7 cellular contexts compared by ENCODE assay signal in genomic region chr10:44384601-44385422, GRCh38. TPM values are rescaled to one million over a fixed set of nuclear protein-coding genes. Genes with fewer than 3 reads are reported as not detected.
DNase-seq lines count a peak whose midpoint lies in the region; ATAC-seq, FAIRE-seq and TF ChIP-seq lines count a peak whose summit lies in the region.

CXCL12 (minus strand) TSS chr10:44385097; CDS start chr10:44385005, 92 bp downstream.

- H3K27ac Mint-ChIP-seq in HFFc6 (peak within 1 kb of the TSS; percentile 18; the same call in 1 of the 2 replicates), immature natural killer cell (no peak within 1 kb of the TSS)
- no peak within 1 kb of the TSS for H3K27ac Mint-ChIP-seq in stimulated activated naive CD8-positive, alpha-beta T cell treated with anti-CD3 and anti-CD28 coated beads, Interleukin-15, amount 100 ng/mL, for 72 hours

- peak within 1 kb of the TSS; percentile 49 for H3K4me3 ChIP-seq in astrocyte of the cerebellum (ENCODE audit: low read depth, low read length)

- no peak for TF ChIP-seq POLR2A in H54 (IDR thresholded peaks at IDR 0.05; ENCODE audit: low read depth, low read length)

- H3K9me3 Mint-ChIP-seq in HFFc6 (no peaks in the 10 kb centered on the region), immature natural killer cell (no peaks in the 10 kb centered on the region)
- H3K9me3 Mint-ChIP-seq in stimulated activated naive CD8-positive, alpha-beta T cell treated with anti-CD3 and anti-CD28 coated beads, Interleukin-15, amount 100 ng/mL, for 72 hours: no peaks in the 10 kb centered on the region

- H3K4me1 Mint-ChIP-seq in HFFc6 (ENCODE audit: low read depth) (peaks cover 26% of the 10 kb centered on the region), immature natural killer cell (peaks cover 0 to 2% of the 10 kb centered on the region in 2 donors)
- peaks cover 11% of the 10 kb centered on the region for H3K4me1 Mint-ChIP-seq in stimulated activated naive CD8-positive, alpha-beta T cell treated with anti-CD3 and anti-CD28 coated beads, Interleukin-15, amount 100 ng/mL, for 72 hours

- DNase-seq in HFFc6 (peak; percentile 6), astrocyte of the cerebellum (ENCODE audit: low read depth) (no peak), immature natural killer cell (no peak), NCI-H2081 treated with DMSO at 0.1 percent for 48 hours (lab: John Stamatoyannopoulos, UW) (no peak), COR-L47 (lab: John Stamatoyannopoulos, UW) (no peak), H54 (ENCODE audit: insufficient read length, low spot score) (no peak)
- DNase-seq in stimulated activated naive CD8-positive, alpha-beta T cell treated with anti-CD3 and anti-CD28 coated beads, Interleukin-15, amount 100 ng/mL, for 72 hours: no peak

- TF ChIP-seq CTCF in HFFc6 (IDR thresholded peaks at IDR 0.05) (no peak), astrocyte of the cerebellum (IDR thresholded peaks at IDR 0.05; ENCODE audit: low read depth, low read length, missing control alignments) (no peak)

- no peaks in the 10 kb centered on the region for H3K27me3 Mint-ChIP-seq in HFFc6 (ENCODE audit: insufficient read depth)
- peaks cover 5 to 29% (median 11%) of the 10 kb centered on the region in 3 donors for H3K27me3 Mint-ChIP-seq in immature natural killer cell (ENCODE audit: low read depth in 3 of 3)
- peaks cover 59% of the 10 kb centered on the region for H3K27me3 Mint-ChIP-seq in stimulated activated naive CD8-positive, alpha-beta T cell treated with anti-CD3 and anti-CD28 coated beads, Interleukin-15, amount 100 ng/mL, for 72 hours

- H3K4me3 Mint-ChIP-seq in HFFc6: peak within 1 kb of the TSS; percentile 87
- peak within 1 kb of the TSS in 4 of 5 donors; percentile 10 to 71 (median 21) for H3K4me3 Mint-ChIP-seq in immature natural killer cell
- peak within 1 kb of the TSS; percentile 69 for H3K4me3 Mint-ChIP-seq in stimulated activated naive CD8-positive, alpha-beta T cell treated with anti-CD3 and anti-CD28 coated beads, Interleukin-15, amount 100 ng/mL, for 72 hours

- H3K36me3 Mint-ChIP-seq in HFFc6 (ENCODE audit: low read depth): 0 out of 2 replicates have a peak, but pooled peaks cover 12% of the 10 kb centered on the region
- no peaks in the 10 kb centered on the region for H3K36me3 Mint-ChIP-seq in immature natural killer cell

- FAIRE-seq in H54 (lab: Jason Lieb, UNC): no peak

- no peak for ATAC-seq in stimulated activated naive CD8-positive, alpha-beta T cell treated with anti-CD3 and anti-CD28 coated beads, Interleukin-15, amount 100 ng/mL, for 72 hours

- in situ Hi-C loops in astrocyte of the cerebellum (cut with HindIII; ENCODE audit: low sequenced_read_pairs): no loop called here

RNA-seq across cellular contexts. Expression of gene CXCL12, which starts in this region (rescaled TPM):
- 100 to 1,000 TPM; 111 to 241 (median 197) TPM for total RNA-seq in HFFc6 (2021; fragmentation: NEBNext Ultra II Directional; extraction: Animal tissue kit (Norgen Biotek cat#: 25700))
- not detected for polyA plus RNA-seq in immature natural killer cell

Comparison
In these comparisons a context has a peak if more than half of its experiments do, and no peak if none do; other contexts are left out.
1. H3K4me3 Mint-ChIP-seq: peak in every context shown above with its lines; median percentile 87 in HFFc6; 69 in stimulated activated naive CD8-positive, alpha-beta T cell treated with anti-CD3 and anti-CD28 coated beads, Interleukin-15, amount 100 ng/mL, for 72 hours; 21 in immature natural killer cell.